ENCODE assay signal across 8 cellular contexts in the genomic region with DNA sequence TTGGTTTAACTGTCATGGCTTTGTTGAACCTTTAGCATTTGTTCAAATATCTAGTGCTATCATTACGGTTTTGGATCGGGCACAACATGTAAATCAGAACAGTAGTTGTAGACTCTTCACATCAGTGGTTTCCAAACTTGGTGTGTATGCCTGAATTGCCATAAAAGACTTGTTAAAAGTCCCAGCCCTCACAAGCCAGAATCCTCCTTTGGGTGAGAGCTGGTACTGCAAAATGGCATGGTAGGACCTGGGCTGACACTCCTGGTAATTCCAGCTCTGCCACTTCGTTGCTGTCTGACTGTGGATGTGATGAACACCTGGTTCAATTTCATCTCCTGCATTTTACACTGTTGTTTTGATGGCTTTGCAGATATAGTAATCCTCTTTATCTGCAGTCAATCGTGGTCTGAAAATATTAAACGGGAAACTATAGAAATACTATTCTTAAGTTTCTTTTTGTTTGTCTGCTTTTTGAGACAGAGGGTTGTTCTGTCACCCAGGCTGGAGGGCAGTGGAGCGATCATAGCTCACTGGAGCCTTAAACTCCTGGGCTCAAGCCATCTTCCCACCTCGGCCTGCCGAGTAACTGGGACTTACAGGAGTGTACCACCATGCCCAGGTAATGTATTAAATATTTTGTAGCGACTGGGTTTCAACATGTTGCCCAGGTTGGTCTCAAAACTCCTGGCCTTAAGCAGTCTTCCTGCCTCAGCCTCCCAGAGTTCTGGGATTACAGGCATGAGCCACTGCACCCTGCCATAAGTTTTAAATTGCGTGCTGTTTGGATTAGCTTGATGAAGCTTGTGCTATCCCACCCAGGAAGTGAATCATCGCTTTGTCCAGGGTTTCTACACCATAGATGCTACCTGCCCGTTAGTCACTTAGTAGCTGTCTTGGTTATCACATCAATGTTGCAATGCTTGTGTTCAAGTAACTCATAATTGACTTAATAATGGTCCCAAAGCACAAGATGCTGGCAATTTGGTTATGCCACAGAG.
A peak's percentile ranks its signal among the peaks of the same experiment; 100 is the strongest.
DNase-seq lines count a peak whose midpoint lies in the region; ATAC-seq and TF ChIP-seq lines count a peak whose summit lies in the region.

No MANE protein-coding gene starts in this region.

- H3K27ac ChIP-seq in right atrium auricular region (peak overlapping the region; percentile 31 to 75), heart left ventricle (peak overlapping the region in 6 of 12 donors; percentile 1 to 80 (median 52))

- H3K36me3 ChIP-seq in right atrium auricular region (no peaks in the 10 kb centered on the region), heart left ventricle (no peaks in the 10 kb centered on the region)

- TF ChIP-seq CTCF in right atrium auricular region (IDR thresholded peaks at IDR 0.05) = peak in 1 of 2 donors; percentile 22
- TF ChIP-seq CTCF in heart left ventricle (IDR thresholded peaks at IDR 0.05) = peak in 6 of 12 donors; percentile 7 to 27 (median 14)
- peak; percentile 31; the same call in 1 of the 2 replicates for TF ChIP-seq CTCF in LNCaP clone FGC (IDR thresholded peaks at IDR 0.05; ENCODE audit: control insufficient read depth, extremely low read depth, insufficient read depth)

- no peak for TF ChIP-seq POLR2A in heart left ventricle (IDR thresholded peaks at IDR 0.05)

- H3K27me3 ChIP-seq in right atrium auricular region (no peaks in the 10 kb centered on the region), heart left ventricle (no peaks in the 10 kb centered on the region)

- WGBS in heart left ventricle, 4 donors = 84 to 86% (median 85%) methylated on average over 12 of the region's 12 CpGs

- DNase-seq in right atrium auricular region (ENCODE audit: low spot score) (no peak), heart left ventricle (no peak), LNCaP clone FGC (ENCODE audit: low read depth) (peak; percentile 70), iris pigment epithelial cell (ENCODE audit: low read depth) (peak; percentile 94), NCI-H187 treated with DMSO at 0.1 percent for 48 hours (lab: John Stamatoyannopoulos, UW) (no peak), NCI-H748 treated with DMSO at 0.1 percent for 48 hours (lab: John Stamatoyannopoulos, UW) (no peak), head of caudate nucleus (no peak)
- DNase-seq in activated CD8-positive, alpha-beta memory T cell treated with anti-CD3 and anti-CD28 coated beads, Interleukin-2, amount 50 U/mL, for 1 hour (ENCODE audit: extremely low read depth) = peak; percentile 32

- H3K4me1 ChIP-seq in right atrium auricular region = peaks cover 0 to 97% of the 10 kb centered on the region in 2 donors
- peaks cover 4 to 97% (median 75%) of the 10 kb centered on the region in 12 donors for H3K4me1 ChIP-seq in heart left ventricle

- no peak overlapping the region for H3K4me3 ChIP-seq in right atrium auricular region
- no peak overlapping the region for H3K4me3 ChIP-seq in heart left ventricle
- H3K4me3 ChIP-seq in LNCaP clone FGC (ENCODE audit: low read depth, low read length) = no peak overlapping the region

- no peak for ATAC-seq in heart left ventricle

- intact Hi-C loops in heart left ventricle (cut with DNase I) (loop anchor here in 5 of 10 donors (5.0 to 10.0 kb wide), 3 partner anchors 53 to 63 kb away; partner anchors contain the start of gene RAB7A (in 3 of the 5)), head of caudate nucleus (cut with DNase I) (no loop called here)

- H3K9me3 ChIP-seq in right atrium auricular region (no peaks in the 10 kb centered on the region), heart left ventricle (no peaks in the 10 kb centered on the region)

Comparison
In these comparisons a context has a peak if more than half of its experiments do, and no peak if none do; other contexts are left out.
1. DNase-seq: peak in LNCaP clone FGC (single experiment), activated CD8-positive, alpha-beta memory T cell treated with anti-CD3 and anti-CD28 coated beads, Interleukin-2, amount 50 U/mL, for 1 hour (single experiment) and iris pigment epithelial cell (single experiment); none in right atrium auricular region (single experiment), heart left ventricle (0 of 5), NCI-H187 treated with DMSO at 0.1 percent for 48 hours (single experiment), NCI-H748 treated with DMSO at 0.1 percent for 48 hours (single experiment) and head of caudate nucleus (0 of 42).